In genomic region chr6:22024973-22025467, GRCh38 we compare ENCODE assay signal across 8 cellular contexts.
A peak's percentile ranks its signal among the peaks of the same experiment; 100 is the strongest.
DNase-seq lines count a peak whose midpoint lies in the region; ATAC-seq and TF ChIP-seq lines count a peak whose summit lies in the region.

No MANE protein-coding gene starts in this region.

- no peak overlapping the region for H3K23ac ChIP-seq in neuronal stem cell (ENCODE audit: low read depth, low read length, poor library complexity)

- no peak for TF ChIP-seq POLR2A in Peyer's patch (IDR thresholded peaks at IDR 0.05)

- TF ChIP-seq CTCF in Peyer's patch (IDR thresholded peaks at IDR 0.05) (no peak), foreskin keratinocyte (conservative IDR thresholded peaks at IDR 0.05) (no peak), PC-9 (conservative IDR thresholded peaks at IDR 0.05) (no peak)

- no TSS peak for BruUV-seq in PC-9 (replicated peaks; lab: Mats Ljungman, UMichigan)

- no peak overlapping the region for H3K9ac ChIP-seq in neuronal stem cell (ENCODE audit: low read depth, low read length, poor library complexity)

- ATAC-seq in GM18858 (IDR thresholded peaks at IDR 0.05; ENCODE audit: unreplicated experiment) (peak; percentile 28), HG02763 (IDR thresholded peaks at IDR 0.05; ENCODE audit: unreplicated experiment) (peak; percentile 38), foreskin keratinocyte (no peak)

- no peak overlapping the region for H2BK15ac ChIP-seq in neuronal stem cell (ENCODE audit: low read length)

- no peaks in the 10 kb centered on the region for H3F3A ChIP-seq in PC-9 (ENCODE audit: insufficient read depth, low read depth)

- H2BK12ac ChIP-seq in neuronal stem cell (ENCODE audit: low read length) = no peak overlapping the region

- H3K9me3 ChIP-seq in Peyer's patch (no peaks in the 10 kb centered on the region), neuronal stem cell (replicated peaks in 1 of 2; ENCODE audit: control insufficient read depth in 2 of 2, insufficient read depth in 1 of 2, low read depth in 1 of 2, low read length in 2 of 2) (peaks cover 2 to 16% of the 10 kb centered on the region in 2 donors), PC-9 (ENCODE audit: insufficient read depth, low read depth) (no peaks in the 10 kb centered on the region)

- H3K27me3 ChIP-seq in Peyer's patch (no peaks in the 10 kb centered on the region), neuronal stem cell (ENCODE audit: control insufficient read depth in 3 of 3, insufficient read depth in 3 of 3, low read depth in 1 of 3, low read length in 3 of 3) (no peaks in the 10 kb centered on the region), foreskin keratinocyte (no peaks in the 10 kb centered on the region), PC-9 (ENCODE audit: insufficient read depth, low read depth) (no peaks in the 10 kb centered on the region)

- H3K4ac ChIP-seq in neuronal stem cell (ENCODE audit: low read length) = no peak overlapping the region

- no peak overlapping the region for H4K8ac ChIP-seq in neuronal stem cell (ENCODE audit: low read depth, low read length)

- H4K20me1 ChIP-seq in PC-9 (ENCODE audit: insufficient read depth) = no peaks in the 10 kb centered on the region

- H3K9me2 ChIP-seq in PC-9 (ENCODE audit: insufficient read depth) = no peaks in the 10 kb centered on the region

- H4K91ac ChIP-seq in neuronal stem cell (ENCODE audit: low read depth, low read length, poor library complexity) = no peak overlapping the region

- peaks cover 0 to 9% (median 0%) of the 10 kb centered on the region in 4 donors for H3K4me1 ChIP-seq in Peyer's patch
- H3K4me1 ChIP-seq in neuronal stem cell (ENCODE audit: control insufficient read depth in 2 of 2, insufficient read depth in 1 of 2, low read depth in 1 of 2, low read length in 2 of 2) = peaks cover 6 to 30% of the 10 kb centered on the region in 2 donors
- no peaks in the 10 kb centered on the region for H3K4me1 ChIP-seq in foreskin keratinocyte
- H3K4me1 ChIP-seq in PC-9 (replicated peaks; ENCODE audit: insufficient read depth) = no peaks in the 10 kb centered on the region

- H3K36me3 ChIP-seq in Peyer's patch (no peaks in the 10 kb centered on the region), neuronal stem cell (replicated peaks in 1 of 2; ENCODE audit: control insufficient read depth in 2 of 2, insufficient read depth in 2 of 2, low read length in 2 of 2) (peaks cover 0 to 43% of the 10 kb centered on the region in 2 donors), PC-9 (ENCODE audit: low read depth) (no peaks in the 10 kb centered on the region)

- no peak overlapping the region for H2BK120ac ChIP-seq in neuronal stem cell (ENCODE audit: low read depth, low read length)

- peak overlapping the region in 3 of 4 donors; percentile 21 to 49 (median 43) for H3K27ac ChIP-seq in Peyer's patch
- no peak overlapping the region for H3K27ac ChIP-seq in neuronal stem cell (replicated peaks; ENCODE audit: low read length)
- no peak overlapping the region for H3K27ac ChIP-seq in foreskin keratinocyte
- no peak overlapping the region for H3K27ac ChIP-seq in PC-9

- no peak for DNase-seq in Peyer's patch
- no peak for DNase-seq in neuronal stem cell (ENCODE audit: low spot score)
- no peak for DNase-seq in foreskin keratinocyte
- no peak for DNase-seq in SHP77 treated with DMSO at 0.1 percent for 48 hours (lab: John Stamatoyannopoulos, UW)
- DNase-seq in NCI-H524 (lab: John Stamatoyannopoulos, UW) = no peak
- no peak for DNase-seq in PC-9

- H3K14ac ChIP-seq in neuronal stem cell (ENCODE audit: low read length) = no peak overlapping the region

- WGBS in neuronal stem cell (ENCODE audit: extremely low coverage in 2 of 2, insufficient read length in 2 of 2, insufficient replicate concordance in 1 of 2), 2 donors = no CpG with 5 or more reads among the region's 4 CpGs

- H3K4me2 ChIP-seq in neuronal stem cell (ENCODE audit: insufficient read depth, low read length, poor library complexity, severe bottlenecking) (no peak overlapping the region), PC-9 (no peak overlapping the region)

- CTCF ChIA-PET in PC-9 (lab: Charles Lee) = no interaction called here

- no peak overlapping the region for H2AK5ac ChIP-seq in neuronal stem cell (ENCODE audit: low read depth, low read length)

- no peak overlapping the region for H2BK5ac ChIP-seq in neuronal stem cell (ENCODE audit: low read length)

- H3K18ac ChIP-seq in neuronal stem cell (ENCODE audit: low read length) = no peak overlapping the region

- peak overlapping the region; percentile 15 for H2AFZ ChIP-seq in neuronal stem cell (ENCODE audit: low read length)
- H2AFZ ChIP-seq in PC-9 = no peak overlapping the region

- no peaks in the 10 kb centered on the region for H3K79me1 ChIP-seq in neuronal stem cell (ENCODE audit: low read depth, low read length)

- POLR2A ChIA-PET in PC-9 (lab: Charles Lee; ENCODE audit: unreplicated experiment) = interaction anchor here (0.6 kb wide), 2 partner anchors 37 to 198 kb away, joined by 3 to 5 read pairs; no protein-coding TSS in a partner anchor

- no peaks in the 10 kb centered on the region for H3K79me2 ChIP-seq in PC-9 (ENCODE audit: low read depth)

- intact Hi-C loops in PC-9 (cut with micrococcal nuclease; ENCODE audit: unreplicated experiment) = no loop called here

- H3K4me3 ChIP-seq in Peyer's patch = no peak overlapping the region
- H3K4me3 ChIP-seq in neuronal stem cell (ENCODE audit: low read length in 2 of 2) = no peak overlapping the region
- H3K4me3 ChIP-seq in PC-9 = no peak overlapping the region

Comparison
In these comparisons a context has a peak if more than half of its experiments do, and no peak if none do; other contexts are left out.
1. H3K27ac ChIP-seq: peak in Peyer's patch (3 of 4); none in neuronal stem cell (single experiment), foreskin keratinocyte (single experiment) and PC-9 (single experiment).